In the genomic region with DNA sequence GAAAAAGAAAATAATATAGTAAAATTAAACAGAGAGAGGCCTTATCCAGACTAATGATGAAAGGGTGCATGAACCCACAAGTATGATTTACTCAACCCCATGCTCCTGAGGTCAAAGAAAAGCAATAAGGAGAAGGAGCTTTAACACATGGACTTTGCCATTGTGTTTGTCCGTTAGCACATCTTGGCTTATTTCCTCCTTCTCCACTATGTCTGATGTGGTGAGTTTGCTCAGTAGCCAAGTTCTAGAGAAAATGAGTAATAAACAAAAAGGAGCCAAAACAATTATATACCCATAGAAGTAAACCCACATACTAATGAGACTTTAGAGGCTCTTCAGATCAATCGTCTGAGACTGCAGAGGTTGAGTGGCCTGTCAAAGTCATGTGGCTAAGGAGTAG, we compare ENCODE assay signal across 18 cellular contexts. TPM values are rescaled to one million over a fixed set of nuclear protein-coding genes. Genes with fewer than 3 reads are reported as not detected.
DNase-seq lines count a peak whose midpoint lies in the region; ATAC-seq, FAIRE-seq and TF ChIP-seq lines count a peak whose summit lies in the region.
"Had no signal": no experiment of that assay in that cellular context is flagged by ENCODE, and none has a peak within 500 bp of the region (broad histone marks: within the 10 kb centered on the region; RNA-seq: fewer than 3 reads in every experiment).

No MANE protein-coding gene starts in this region.

- TF ChIP-seq RAD21 in K562 (CRISPR knock-in tag; conservative IDR thresholded peaks at IDR 0.05 in 1 of 2, IDR thresholded peaks at IDR 0.05 in 1 of 2): no peak

- no TSS peak for BruUV-seq in K562 (replicated peaks; lab: Mats Ljungman, UMichigan)

- H3K4me1 ChIP-seq in K562 (replicated peaks in 1 of 2; ENCODE audit: control insufficient read depth in 2 of 2, insufficient read depth in 2 of 2, low read length in 2 of 2) (peaks cover 8 to 28% of the 10 kb centered on the region in 2 experiments; a peak in 4 of 5 replicates), sigmoid colon (peaks cover 0 to 9% (median 0%) of the 10 kb centered on the region in 4 donors)

- H3K27ac ChIP-seq in K562 (ENCODE audit: extremely low read depth, low read depth, low read length): peak overlapping the region; percentile 69; the same call in 2 of the 3 replicates
- peak overlapping the region; percentile 7 to 65 (median 34) for H3K27ac ChIP-seq in sigmoid colon

- H3K36me3 ChIP-seq in K562 (ENCODE audit: control insufficient read depth, insufficient read depth, low read length) (no peaks in the 10 kb centered on the region), sigmoid colon (no peaks in the 10 kb centered on the region)
- H3K36me3 ChIP-seq: Peyer's patch had no signal

- no peaks in the 10 kb centered on the region for H3K79me2 ChIP-seq in K562 (ENCODE audit: control insufficient read depth, insufficient read depth, low read length)

- peak overlapping the region; percentile 68 for H3K4me2 ChIP-seq in K562 (ENCODE audit: insufficient read depth, low read length)

- H4K20me1 ChIP-seq in K562 (replicated peaks; ENCODE audit: control insufficient read depth, insufficient read depth, low read length): no peaks in the 10 kb centered on the region

- POLR2A ChIA-PET in K562 (lab: Yijun Ruan, JAX): interaction anchor here (1.7 kb wide), 1 partner anchor 26 kb away, joined by 10 read pairs; the partner anchor contains the start of gene ADD3

- H3K4me3 ChIP-seq in K562: no peak overlapping the region
- no peak overlapping the region for H3K4me3 ChIP-seq in sigmoid colon
- H3K4me3 ChIP-seq: Peyer's patch had no signal

- no peak for TF ChIP-seq POLR2A in K562 (conservative IDR thresholded peaks at IDR 0.05)
- no peak for TF ChIP-seq POLR2A in sigmoid colon (IDR thresholded peaks at IDR 0.05)

- 17% methylated on average over 2 of the region's 2 CpGs for WGBS in K562 (ENCODE audit: insufficient coverage, low coverage, missing lambda C conversion rate)
- 25 to 59% methylated on average over 2 of the region's 2 CpGs for WGBS in sigmoid colon, 2 donors

- TF ChIP-seq EP300 in K562 (IDR thresholded peaks at IDR 0.05; ENCODE audit: low read length) (no peak), sigmoid colon (IDR thresholded peaks at IDR 0.05) (no peak)

- TF ChIP-seq CTCF in K562 (IDR thresholded peaks at IDR 0.05 in 2 of 3, conservative IDR thresholded peaks at IDR 0.05 in 1 of 3; ENCODE audit: insufficient read depth in 2 of 3, low read depth in 1 of 3, low read length in 3 of 3) (no peak), sigmoid colon (IDR thresholded peaks at IDR 0.05) (no peak)

- no peaks in the 10 kb centered on the region for H3K9me1 ChIP-seq in K562 (ENCODE audit: control insufficient read depth, insufficient read depth, low read length)

- peak overlapping the region; percentile 76 for H2AFZ ChIP-seq in K562 (ENCODE audit: low read depth, low read length)

- intact Hi-C loops in K562 (cut with micrococcal nuclease) (no loop called here), left ventricle myocardium superior (cut with micrococcal nuclease) (no loop called here), sigmoid colon (cut with DNase I) (no loop called here)

- DNase-seq in AG08395 (ENCODE audit: low spot score) (peak; percentile 59), K562 (ENCODE audit: extremely low read depth in 1 of 4, low spot score in 3 of 4) (peak in 1 of 4 experiments; percentile 43), left ventricle myocardium superior (no peak), sigmoid colon (no peak), urothelium cell line (ENCODE audit: low spot score) (no peak), activated T-cell treated with anti-CD3 and anti-CD28 coated beads for 4 hours (no peak), NCI-H82 (lab: John Stamatoyannopoulos, UW) (no peak)
- DNase-seq in activated CD8-positive, alpha-beta memory T cell treated with anti-CD3 and anti-CD28 coated beads, Interleukin-2, amount 50 U/mL, for 48 hours: no peak
- DNase-seq: activated CD4-positive, alpha-beta memory T cell treated with anti-CD3 and anti-CD28 coated beads for 36 hours; activated naive CD8-positive, alpha-beta T cell treated with anti-CD3 and anti-CD28 coated beads, Interleukin-2, amount 50 U/mL, for 24 hours; CD4-positive, alpha-beta T cell; dermis blood vessel endothelial cell; natural killer cell; NCI-H2107; NCI-H526; Peyer's patch; substantia nigra had no signal

- FAIRE-seq in K562 (lab: Jason Lieb, UNC) (no peak), urothelium cell line (lab: Jason Lieb, UNC) (no peak)
- FAIRE-seq: A204.1 had no signal

- peak overlapping the region in 1 of 2 experiments; percentile 53; a peak in 1 of 4 replicates for H3K9ac ChIP-seq in K562 (ENCODE audit: insufficient read depth in 1 of 2, low read depth in 2 of 2, low read length in 2 of 2)

- no peaks in the 10 kb centered on the region for H3K27me3 ChIP-seq in K562 (ENCODE audit: control insufficient read depth in 2 of 2, insufficient read depth in 2 of 2, low read length in 2 of 2)
- H3K27me3 ChIP-seq in sigmoid colon: no peaks in the 10 kb centered on the region
- H3K27me3 ChIP-seq: Peyer's patch had no signal

- peak; percentile 25 for ATAC-seq in K562
- ATAC-seq in left ventricle myocardium superior: peak; percentile 34
- ATAC-seq: activated naive CD8-positive, alpha-beta T cell treated with anti-CD3 and anti-CD28 coated beads, Interleukin-2, amount 50 U/mL, for 24 hours; natural killer cell had no signal

- in situ Hi-C loops in K562 (cut with MboI): no loop called here

- H3K9me3 ChIP-seq in K562 (replicated peaks; ENCODE audit: control insufficient read depth, insufficient read depth, low read depth, low read length) (no peaks in the 10 kb centered on the region), sigmoid colon (no peaks in the 10 kb centered on the region)
- H3K9me3 ChIP-seq: Peyer's patch had no signal

- CTCF ChIA-PET in K562 (lab: Yijun Ruan, JAX; ENCODE audit: low intra/inter-chr PET ratio): no interaction called here

TF ChIP-seq in K562, 482 proteins besides CTCF, POLR2A, EP300 and RAD21 (continues in another document):
- no peak for TF ChIP-seq FOXJ3 (CRISPR knock-in tag; IDR thresholded peaks at IDR 0.05)
- no peak for TF ChIP-seq KAT7 (CRISPR knock-in tag; IDR thresholded peaks at IDR 0.05; ENCODE audit: borderline replicate concordance)
- TF ChIP-seq ARHGAP35 (IDR thresholded peaks at IDR 0.05; ENCODE audit: partially characterized antibody): no peak
- TF ChIP-seq EP400 (IDR thresholded peaks at IDR 0.05): 0 out of 2 replicates have a peak, but pooled peaks have one; percentile 23

RNA-seq across cellular contexts. Expression of gene ADD3, which starts 26.1 kb away (rescaled TPM):
- 118 and 251 TPM in 2 replicates for total RNA-seq in K562 (2011; cell fraction: chromatin; rRNA removed; ENCODE audit: low replicate concordance)
- 39.9 and 58.7 TPM in 2 replicates for total RNA-seq in K562 (2011; cell fraction: nucleolus; rRNA removed)
- total RNA-seq in K562 (2011; cell fraction: nucleoplasm; rRNA removed): 91.3 and 97.2 TPM in 2 replicates
- total RNA-seq in K562 (2014; rRNA removed): 24.7 and 25.4 TPM in 2 replicates
- total RNA-seq in K562 (2014; rRNA removed; fragmentation: Illumina TruSeq; extraction: Trizol): 44.9 and 52.7 TPM in 2 replicates
- 42.6 and 46.0 TPM in 2 replicates for total RNA-seq in K562 (2015; rRNA removed; fragmentation: Illumina TruSeq; extraction: Trizol)
- total RNA-seq in K562 (2021): 31.7 and 32.3 TPM in 2 replicates
- polyA plus RNA-seq in K562 (2011; rRNA removed): 98.7 and 125 TPM in 2 replicates
- polyA plus RNA-seq in K562 (2011; cell fraction: cytosol; rRNA removed): 17.4 and 51.0 TPM in 2 replicates
- 70.6 and 117 TPM in 2 replicates for polyA plus RNA-seq in K562 (2011; cell fraction: nucleus; rRNA removed)
- polyA plus RNA-seq in K562 (2012): 36.4 and 43.2 TPM in 2 replicates
- polyA plus RNA-seq in K562 (2014; fragmentation: Illumina TruSeq; extraction: Trizol): 53.4 and 95.6 TPM in 2 replicates
- 10 to 100 TPM; 13.2 to 15.1 TPM for polyA plus RNA-seq in K562 (2014; fragmentation: Nextera tagmentation; extraction: Ambion mirVana)
- polyA plus RNA-seq in K562 (2014; rRNA removed): 25.1 and 31.7 TPM in 2 replicates
- polyA minus RNA-seq in K562 (2011; rRNA and poly(A)+ RNA removed): 153 TPM in 2 replicates
- polyA minus RNA-seq in K562 (2011; cell fraction: cytosol; rRNA and poly(A)+ RNA removed): 28.1 and 63.8 TPM in 2 replicates
- 40.8 and 87.7 TPM in 2 replicates for polyA minus RNA-seq in K562 (2011; cell fraction: nucleus; rRNA and poly(A)+ RNA removed)
- total RNA-seq in left ventricle myocardium superior: 117 TPM
- 100 to 1,000 TPM in 2 of 4 donors, 10 to 100 TPM in 2; 29.6 to 145 (median 98.3) TPM for total RNA-seq in sigmoid colon
- 100 to 1,000 TPM in 1 of 3 donors, 10 to 100 TPM in 2; 45.8 to 106 (median 63.1) TPM for polyA plus RNA-seq in sigmoid colon

RNA-seq across cellular contexts. Expression of gene XPNPEP1, which starts 58.3 kb away (rescaled TPM):
- 76.3 and 157 TPM in 2 replicates for total RNA-seq in K562 (2011; cell fraction: chromatin; rRNA removed; ENCODE audit: low replicate concordance)
- total RNA-seq in K562 (2011; cell fraction: nucleolus; rRNA removed): 77.2 and 79.0 TPM in 2 replicates
- total RNA-seq in K562 (2011; cell fraction: nucleoplasm; rRNA removed): 76.5 and 76.6 TPM in 2 replicates
- total RNA-seq in K562 (2014; rRNA removed) (40.1 and 50.2 TPM in 2 replicates), K562 (2014; rRNA removed; fragmentation: Illumina TruSeq; extraction: Trizol) (37.7 and 39.8 TPM in 2 replicates), K562 (2015; rRNA removed; fragmentation: Illumina TruSeq; extraction: Trizol) (35.6 and 39.1 TPM in 2 replicates), K562 (2021) (32.8 and 43.0 TPM in 2 replicates), left ventricle myocardium superior (36.4 TPM), sigmoid colon (10 to 100 TPM; 53.5 to 59.1 (median 56.5) TPM)
- polyA plus RNA-seq in K562 (2011; rRNA removed) (93.5 and 120 TPM in 2 replicates), K562 (2014; fragmentation: Illumina TruSeq; extraction: Trizol) (62.6 and 66.5 TPM in 2 replicates), K562 (2014; fragmentation: Nextera tagmentation; extraction: Ambion mirVana) (10 to 100 TPM; 24.2 to 50.6 TPM), K562 (2014; rRNA removed) (42.2 and 58.7 TPM in 2 replicates), sigmoid colon (10 to 100 TPM; 37.5 to 55.6 (median 42.6) TPM)
- polyA plus RNA-seq in K562 (2011; cell fraction: cytosol; rRNA removed): 250 and 271 TPM in 2 replicates
- 148 and 194 TPM in 2 replicates for polyA plus RNA-seq in K562 (2011; cell fraction: nucleus; rRNA removed)
- 29.6 and 49.8 TPM in 2 replicates for polyA plus RNA-seq in K562 (2012)
- 159 and 165 TPM in 2 replicates for polyA minus RNA-seq in K562 (2011; rRNA and poly(A)+ RNA removed)
- polyA minus RNA-seq in K562 (2011; cell fraction: cytosol; rRNA and poly(A)+ RNA removed): 75.6 and 82.5 TPM in 2 replicates
- 67.7 and 116 TPM in 2 replicates for polyA minus RNA-seq in K562 (2011; cell fraction: nucleus; rRNA and poly(A)+ RNA removed)
